ENCODE assay signal across 27 cellular contexts in the genomic region with DNA sequence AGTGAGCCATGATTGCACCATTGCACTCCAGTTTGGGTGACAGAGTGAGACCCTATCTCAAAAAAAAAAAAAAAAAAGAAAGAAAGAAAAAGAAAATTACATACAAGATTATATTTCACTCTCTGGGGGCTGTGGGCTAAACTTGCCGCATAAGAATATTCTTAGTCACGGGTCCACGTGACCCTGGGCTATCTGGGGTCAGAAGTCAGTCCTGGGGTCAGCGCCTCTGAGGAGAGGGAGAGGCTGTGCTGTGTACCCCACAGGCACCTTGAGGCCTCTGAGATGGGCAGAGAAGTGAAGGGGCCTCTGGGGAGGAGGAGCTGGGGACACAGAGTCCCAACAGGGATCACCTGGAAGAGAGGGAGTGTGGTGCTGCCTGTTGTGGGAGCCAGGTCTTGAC. TPM values are rescaled to one million over a fixed set of nuclear protein-coding genes. Genes with fewer than 3 reads are reported as not detected.
"Had no signal": no experiment of that assay in that cellular context is flagged by ENCODE, and none has a peak within 500 bp of the region (broad histone marks: within the 10 kb centered on the region; RNA-seq: fewer than 3 reads in every experiment).

No MANE protein-coding gene starts in this region.

- H3K36me3 ChIP-seq: esophagus muscularis mucosa, heart right ventricle, suprapubic skin, thyroid gland had no signal

- H3K27ac Mint-ChIP-seq: dendritic cell treated with granulocyte-macrophage colony-stimulating factor and Interleukin-4, amounts not matched to agents 40 ng/mL and 50 ng/mL, for 4 days; effector memory CD8-positive, alpha-beta T cell; type B pancreatic cell had no signal

- H3K27ac ChIP-seq: epithelial cell of prostate, esophagus muscularis mucosa, heart right ventricle, suprapubic skin, thyroid gland had no signal

- H3K27me3 Mint-ChIP-seq: effector memory CD8-positive, alpha-beta T cell; type B pancreatic cell had no signal

- H3K9me3 ChIP-seq: esophagus muscularis mucosa, gastrocnemius medialis, heart right ventricle, suprapubic skin, thyroid gland had no signal

- H3K9me3 Mint-ChIP-seq: dendritic cell treated with granulocyte-macrophage colony-stimulating factor and Interleukin-4, amounts not matched to agents 40 ng/mL and 50 ng/mL, for 4 days; effector memory CD8-positive, alpha-beta T cell; natural killer cell; type B pancreatic cell had no signal

- ATAC-seq: effector memory CD8-positive, alpha-beta T cell; gastrocnemius medialis; heart right ventricle; left lobe of liver; natural killer cell; sciatic nerve; stimulated activated naive CD8-positive, alpha-beta T cell treated with anti-CD3 and anti-CD28 coated beads, Interleukin-15, Interleukin-2, amounts not matched to agents 100 U/mL and 50 U/mL, for 24 hours had no signal

- H3K36me3 Mint-ChIP-seq: natural killer cell, type B pancreatic cell had no signal

- H3K27me3 ChIP-seq: esophagus muscularis mucosa, gastrocnemius medialis, suprapubic skin, thyroid gland had no signal

- H3K4me1 ChIP-seq: esophagus muscularis mucosa, gastrocnemius medialis, suprapubic skin, thyroid gland had no signal

- H3K4me3 ChIP-seq: esophagus muscularis mucosa, gastrocnemius medialis, heart right ventricle, suprapubic skin, thyroid gland had no signal

- FAIRE-seq: colon, islet of Langerhans, urothelium cell line had no signal

- DNase-seq: effector memory CD8-positive, alpha-beta T cell; gastrocnemius medialis; heart right ventricle; hypothalamus; mammary epithelial cell; natural killer cell; stimulated activated CD4-positive, alpha-beta T cell treated with anti-CD3 and anti-CD28 coated beads, Interleukin-2, amount 100 ng/mL, for 24 hours; stimulated activated CD4-positive, alpha-beta T cell treated with anti-CD3 and anti-CD28 coated beads, Interleukin-4, amount 100 ng/mL, for 4 hours; stimulated activated naive CD8-positive, alpha-beta T cell treated with anti-CD3 and anti-CD28 coated beads, Interleukin-15, Interleukin-2, amounts not matched to agents 100 U/mL and 50 U/mL, for 24 hours; thyroid gland had no signal

- H3K4me3 Mint-ChIP-seq: dendritic cell treated with granulocyte-macrophage colony-stimulating factor and Interleukin-4, amounts not matched to agents 40 ng/mL and 50 ng/mL, for 4 days; effector memory CD8-positive, alpha-beta T cell; natural killer cell; type B pancreatic cell had no signal

RNA-seq across cellular contexts. Expression of gene CD79B, which starts 5.8 kb away (rescaled TPM):
- total RNA-seq: fibroblast of villous mesenchyme had no signal

RNA-seq across cellular contexts. Expression of gene GH1, which starts 19.3 kb away (rescaled TPM):
- total RNA-seq: esophagus muscularis mucosa, fibroblast of villous mesenchyme, gastrocnemius medialis, heart right ventricle, left lobe of liver, lower leg skin, mammary epithelial cell, mesenteric fat pad, mononuclear cell, natural killer cell, osteoblast, pulmonary artery endothelial cell, sciatic nerve, skeletal muscle tissue, suprapubic skin, thyroid gland had no signal
- polyA plus RNA-seq: heart right ventricle, mammary epithelial cell had no signal

RNA-seq across cellular contexts. Expression of gene CSHL1, which starts 26.9 kb away (rescaled TPM):
- total RNA-seq: esophagus muscularis mucosa, fibroblast of villous mesenchyme, gastrocnemius medialis, heart right ventricle, left lobe of liver, lower leg skin, mammary epithelial cell, mesenteric fat pad, mononuclear cell, natural killer cell, osteoblast, pulmonary artery endothelial cell, sciatic nerve, skeletal muscle tissue, suprapubic skin, thyroid gland had no signal
- polyA plus RNA-seq: heart right ventricle, mammary epithelial cell had no signal

RNA-seq across cellular contexts. Expression of gene SCN4A, which starts 34.8 kb away (rescaled TPM):
- total RNA-seq: fibroblast of villous mesenchyme, mammary epithelial cell, osteoblast had no signal

RNA-seq across cellular contexts. Expression of gene CSH1, which starts 41.5 kb away (rescaled TPM):
- total RNA-seq: esophagus muscularis mucosa, fibroblast of villous mesenchyme, gastrocnemius medialis, heart right ventricle, left lobe of liver, lower leg skin, mammary epithelial cell, mesenteric fat pad, mononuclear cell, natural killer cell, osteoblast, pulmonary artery endothelial cell, sciatic nerve, skeletal muscle tissue, suprapubic skin, thyroid gland had no signal
- polyA plus RNA-seq: heart right ventricle, mammary epithelial cell had no signal
